ENCODE assay signal across 9 cellular contexts in the genomic region with DNA sequence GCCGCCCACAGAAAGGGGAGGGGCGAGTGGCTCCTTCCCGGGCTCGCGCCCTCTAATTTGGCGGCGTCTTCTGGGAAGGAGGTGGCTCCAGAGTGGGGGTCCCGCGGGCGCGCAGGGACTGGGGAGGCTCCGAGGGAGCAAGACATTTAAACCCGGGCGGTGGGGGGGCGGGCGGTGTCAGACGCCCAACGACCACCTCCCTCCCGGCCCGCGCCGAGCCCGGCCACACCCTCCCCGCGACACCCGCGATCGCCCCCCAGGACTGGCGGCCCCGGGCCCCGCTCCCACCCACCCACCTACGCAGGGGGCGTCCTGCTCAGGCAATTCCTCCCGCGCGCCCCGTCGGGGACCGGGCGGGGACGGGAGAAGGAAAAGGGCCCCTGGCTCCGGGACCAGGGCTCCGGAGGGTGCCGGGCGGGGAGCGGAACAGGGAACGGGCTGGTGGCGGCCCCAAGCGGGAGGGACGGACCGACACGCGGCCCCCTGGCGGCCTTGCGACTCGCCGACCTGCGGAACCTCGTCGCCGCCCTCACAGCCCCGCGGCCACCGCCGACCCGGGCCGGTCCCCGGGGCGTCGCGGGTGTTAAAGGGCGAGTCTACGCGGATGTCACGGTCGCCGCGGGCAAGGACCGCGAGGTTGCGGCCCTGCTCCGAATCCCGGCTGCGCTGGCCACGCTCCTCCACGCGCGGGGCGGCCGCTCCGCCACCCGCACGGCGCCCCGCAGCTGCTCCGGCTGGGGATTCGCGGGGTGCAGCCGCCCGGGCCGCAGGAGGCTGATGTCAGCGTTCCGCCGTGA.
DNase-seq lines count a peak whose midpoint lies in the region; ATAC-seq and TF ChIP-seq lines count a peak whose summit lies in the region.
"Had no signal": no experiment of that assay in that cellular context is flagged by ENCODE, and none has a peak within 500 bp of the region (broad histone marks: within the 10 kb centered on the region; RNA-seq: fewer than 3 reads in every experiment).

No MANE protein-coding gene starts in this region.

- H3K9me3 ChIP-seq in GM23248 (ENCODE audit: low read depth) (no peaks in the 10 kb centered on the region), lower lobe of right lung (no peaks in the 10 kb centered on the region)

- H3K27ac ChIP-seq in 22Rv1 (no peak overlapping the region), GM23248 (no peak overlapping the region), lower lobe of right lung (no peak overlapping the region)

- peaks cover 8% of the 10 kb centered on the region; the same call in 1 of the 2 replicates for H3F3A ChIP-seq in GM23248 (ENCODE audit: insufficient read depth)

- H2AFZ ChIP-seq in GM23248 = peak overlapping the region; percentile 35; the same call in 1 of the 2 replicates

- DNase-seq in GM23248 (peak; percentile 34), astrocyte of the hippocampus (ENCODE audit: low read depth, low spot score) (peak; percentile 58), lower lobe of right lung (no peak), NCI-H1092 treated with DMSO at 0.1 percent for 48 hours (lab: John Stamatoyannopoulos, UW) (no peak), G401 (ENCODE audit: low spot score) (no peak)
- DNase-seq: NCI-H2171 had no signal

- no peak overlapping the region for H3K4me2 ChIP-seq in GM23248 (ENCODE audit: unreplicated experiment)

- H3K9me2 ChIP-seq in GM23248 (ENCODE audit: insufficient read depth) = no peaks in the 10 kb centered on the region

- in situ Hi-C loops in GM23248 (cut with MboI) (no loop called here), G401 (cut with HindIII; ENCODE audit: low sequenced_read_pairs) (no loop called here)

- no peak overlapping the region for H3K9ac ChIP-seq in GM23248

- H3K4me1 ChIP-seq in GM23248 (ENCODE audit: insufficient read depth) (0 out of 2 replicates have a peak, but pooled peaks cover 3% of the 10 kb centered on the region), lower lobe of right lung (peaks cover 7% of the 10 kb centered on the region)

- TF ChIP-seq CTCF in 22Rv1 (IDR thresholded peaks at IDR 0.05) = peak; percentile 26
- no peak for TF ChIP-seq CTCF in lower lobe of right lung (IDR thresholded peaks at IDR 0.05)

- H4K20me1 ChIP-seq in GM23248 (ENCODE audit: insufficient read depth) = no peaks in the 10 kb centered on the region

- WGBS in GM23248 (ENCODE audit: low coverage in 1 of 2, low lambda C conversion rate in 2 of 2, missing lambda C conversion rate in 2 of 2), 2 experiments = 9% methylated on average over 46 to 64 of the region's 104 CpGs

- H3K4me3 ChIP-seq in GM23248 (0 out of 2 replicates have a peak overlapping the region, but pooled peaks have one; percentile 21), lower lobe of right lung (peak overlapping the region; percentile 42)

- peak; percentile 47 to 60 for ATAC-seq in lower lobe of right lung
- ATAC-seq in HG02798 (IDR thresholded peaks at IDR 0.05; ENCODE audit: poor library complexity, unreplicated experiment) = no peak
- no peak for ATAC-seq in HG02884 (IDR thresholded peaks at IDR 0.05; ENCODE audit: unreplicated experiment)

- H3K27me3 ChIP-seq in GM23248 (replicated peaks; ENCODE audit: insufficient read depth) = peaks cover 67% of the 10 kb centered on the region
- peaks cover 62% of the 10 kb centered on the region for H3K27me3 ChIP-seq in lower lobe of right lung (ENCODE audit: low read depth)

- intact Hi-C loops in lower lobe of right lung (cut with DNase I) = no loop called here

- no peaks in the 10 kb centered on the region for H3K36me3 ChIP-seq in GM23248 (ENCODE audit: low read depth)
- H3K36me3 ChIP-seq in lower lobe of right lung = no peaks in the 10 kb centered on the region

- H3K79me2 ChIP-seq in GM23248 (ENCODE audit: insufficient read depth) = no peaks in the 10 kb centered on the region

Comparison
In these comparisons a context has a peak if more than half of its experiments do, and no peak if none do; other contexts are left out.
1. DNase-seq: peak in GM23248 (single experiment) and astrocyte of the hippocampus (single experiment); none in lower lobe of right lung (single experiment), NCI-H1092 treated with DMSO at 0.1 percent for 48 hours (single experiment) and G401 (single experiment).
2. ATAC-seq: peak in lower lobe of right lung (2 of 2); none in HG02798 (single experiment) and HG02884 (single experiment).